ENCODE assay signal across 28 cellular contexts in genomic region chr3:181455276-181455675, GRCh38.
DNase-seq lines count a peak whose midpoint lies in the region; ATAC-seq, FAIRE-seq and TF ChIP-seq lines count a peak whose summit lies in the region.
"Had no signal": no experiment of that assay in that cellular context is flagged by ENCODE, and none has a peak within 500 bp of the region (broad histone marks: within the 10 kb centered on the region; RNA-seq: fewer than 3 reads in every experiment).

No MANE protein-coding gene starts in this region.

- H2AFZ ChIP-seq in GM23338 (no peak overlapping the region), astrocyte (ENCODE audit: low read depth, low read length) (no peak overlapping the region), neuronal stem cell (ENCODE audit: low read length) (peak overlapping the region; percentile 30)
- H2AFZ ChIP-seq: PC-9 had no signal

- no peak overlapping the region for H3K9ac ChIP-seq in astrocyte (ENCODE audit: low read length)
- H3K9ac ChIP-seq in neuronal stem cell (ENCODE audit: low read depth, low read length, poor library complexity), result no peak overlapping the region
- H3K9ac ChIP-seq: BLaER1 treated with 17β-estradiol and CSF1 and Interleukin-3, amounts not matched to agents 10 nM and 100 nM had no signal

- 0 out of 2 replicates have a peak overlapping the region, but pooled peaks have one; percentile 2 for H3K27ac ChIP-seq in GM23338 (ENCODE audit: low read depth)
- H3K27ac ChIP-seq in astrocyte (ENCODE audit: low read depth, low read length), result no peak overlapping the region
- no peak overlapping the region for H3K27ac ChIP-seq in neuronal stem cell (replicated peaks; ENCODE audit: low read length)
- H3K27ac ChIP-seq: A549; BLaER1 treated with 17β-estradiol and CSF1 and Interleukin-3, amounts not matched to agents 10 nM and 100 nM; PC-9; SJCRH30 had no signal

- H3K27me3 ChIP-seq in GM23338 (ENCODE audit: insufficient read depth) (no peaks in the 10 kb centered on the region), astrocyte (ENCODE audit: insufficient read depth, low read length) (no peaks in the 10 kb centered on the region), neuronal stem cell (ENCODE audit: control insufficient read depth in 3 of 3, insufficient read depth in 3 of 3, low read depth in 1 of 3, low read length in 3 of 3) (no peaks in the 10 kb centered on the region)
- H3K27me3 ChIP-seq: BLaER1 treated with 17β-estradiol and CSF1 and Interleukin-3, amounts not matched to agents 10 nM and 100 nM; SJCRH30 had no signal

- no peaks in the 10 kb centered on the region for H3K79me1 ChIP-seq in neuronal stem cell (ENCODE audit: low read depth, low read length)

- H4K20me1 ChIP-seq in GM23338 (replicated peaks; ENCODE audit: insufficient read depth) (no peaks in the 10 kb centered on the region), astrocyte (ENCODE audit: insufficient read depth, low read length) (no peaks in the 10 kb centered on the region)
- H4K20me1 ChIP-seq: BLaER1 treated with 17β-estradiol and CSF1 and Interleukin-3, amounts not matched to agents 10 nM and 100 nM had no signal

- H3K23ac ChIP-seq in neuronal stem cell (ENCODE audit: low read depth, low read length, poor library complexity), result no peak overlapping the region

- no peak overlapping the region for H3K4me3 Mint-ChIP-seq in GM23338
- H3K4me3 Mint-ChIP-seq in astrocyte (ENCODE audit: unreplicated experiment), result no peak overlapping the region
- no peak overlapping the region for H3K4me3 Mint-ChIP-seq in stimulated activated memory B cell treated with anti-CD40 and anti-IgM and Interleukin-4, amounts not matched to agents 10 μg/mL and 1 μg/mL and 100 μg/mL, for 72 hours
- H3K4me3 Mint-ChIP-seq: CD4-positive, alpha-beta memory T cell had no signal

- no peak overlapping the region for H3K14ac ChIP-seq in neuronal stem cell (ENCODE audit: low read length)

- no peak overlapping the region for H4K8ac ChIP-seq in neuronal stem cell (ENCODE audit: low read depth, low read length)

- H2BK12ac ChIP-seq in neuronal stem cell (ENCODE audit: low read length), result no peak overlapping the region

- no peak overlapping the region for H3K4ac ChIP-seq in neuronal stem cell (ENCODE audit: low read length)

- H3K36me3 Mint-ChIP-seq in GM23338 (ENCODE audit: low read depth) (no peaks in the 10 kb centered on the region), astrocyte (ENCODE audit: low read depth, unreplicated experiment) (no peaks in the 10 kb centered on the region)
- no peaks in the 10 kb centered on the region for H3K36me3 Mint-ChIP-seq in stimulated activated memory B cell treated with anti-CD40 and anti-IgM and Interleukin-4, amounts not matched to agents 10 μg/mL and 1 μg/mL and 100 μg/mL, for 72 hours
- H3K36me3 Mint-ChIP-seq: CD4-positive, alpha-beta memory T cell had no signal

- H3K9me3 ChIP-seq in astrocyte (ENCODE audit: insufficient read depth, low read depth, low read length), result no peaks in the 10 kb centered on the region
- peaks cover 0 to 3% of the 10 kb centered on the region in 2 donors for H3K9me3 ChIP-seq in neuronal stem cell (replicated peaks in 1 of 2; ENCODE audit: control insufficient read depth in 2 of 2, insufficient read depth in 1 of 2, low read depth in 1 of 2, low read length in 2 of 2)
- H3K9me3 ChIP-seq: A549; BLaER1 treated with 17β-estradiol and CSF1 and Interleukin-3, amounts not matched to agents 10 nM and 100 nM; Caco-2; SJCRH30 had no signal

- H3K27me3 Mint-ChIP-seq in GM23338 (ENCODE audit: insufficient read depth, low read depth, poor library complexity), result no peaks in the 10 kb centered on the region
- H3K27me3 Mint-ChIP-seq in astrocyte (ENCODE audit: low read depth, unreplicated experiment), result no peaks in the 10 kb centered on the region
- H3K27me3 Mint-ChIP-seq in stimulated activated memory B cell treated with anti-CD40 and anti-IgM and Interleukin-4, amounts not matched to agents 10 μg/mL and 1 μg/mL and 100 μg/mL, for 72 hours, result no peaks in the 10 kb centered on the region
- H3K27me3 Mint-ChIP-seq: CD4-positive, alpha-beta memory T cell had no signal

- intact Hi-C loops in lower leg skin (cut with DNase I; ENCODE audit: low total_unique reads), result no loop called here

- DNase-seq in GM23338 (ENCODE audit: low spot score) (no peak), astrocyte (ENCODE audit: low read depth) (no peak), globus pallidus (ENCODE audit: low spot score) (peak; percentile 66), neuronal stem cell (ENCODE audit: low spot score) (no peak), lower leg skin (ENCODE audit: low spot score in 2 of 2) (no peak), NCI-H146 (lab: John Stamatoyannopoulos, UW) (no peak)
- DNase-seq: AML-193; Caco-2; CD4-positive, alpha-beta memory T cell; EL; GDM1; NCI-H1092; NCI-H1417 treated with DMSO at 0.1 percent for 48 hours; NCI-H187; NCI-H2081 treated with DMSO at 0.1 percent for 48 hours; NCI-H446; NCI-H526; NCI-H82; NK-92 treated with Interleukin-12 subunit alpha and Interleukin-12 subunit beta, amount 100 ng/mL, for 24 hours; PC-9 had no signal

- H2AK5ac ChIP-seq in neuronal stem cell (ENCODE audit: low read depth, low read length), result no peak overlapping the region

- no peak for TF ChIP-seq POLR2A in lower leg skin (IDR thresholded peaks at IDR 0.05)

- no peak overlapping the region for H2BK15ac ChIP-seq in neuronal stem cell (ENCODE audit: low read length)

- peaks cover 45% of the 10 kb centered on the region for H3K4me1 ChIP-seq in GM23338 (ENCODE audit: insufficient read depth)
- H3K4me1 ChIP-seq in astrocyte (ENCODE audit: insufficient read depth, low read length), result peaks cover 4% of the 10 kb centered on the region
- H3K4me1 ChIP-seq in neuronal stem cell (ENCODE audit: control insufficient read depth in 2 of 2, insufficient read depth in 1 of 2, low read depth in 1 of 2, low read length in 2 of 2), result peaks cover 5 to 60% of the 10 kb centered on the region in 2 donors
- H3K4me1 ChIP-seq: A549; BLaER1 treated with 17β-estradiol and CSF1 and Interleukin-3, amounts not matched to agents 10 nM and 100 nM; Caco-2; SJCRH30 had no signal

- H3K36me3 ChIP-seq in GM23338 (ENCODE audit: insufficient read depth) (no peaks in the 10 kb centered on the region), astrocyte (ENCODE audit: insufficient read depth, low read length) (no peaks in the 10 kb centered on the region), neuronal stem cell (replicated peaks in 1 of 2; ENCODE audit: control insufficient read depth in 2 of 2, insufficient read depth in 2 of 2, low read length in 2 of 2) (no peaks in the 10 kb centered on the region)
- H3K36me3 ChIP-seq: BLaER1 treated with 17β-estradiol and CSF1 and Interleukin-3, amounts not matched to agents 10 nM and 100 nM; SJCRH30 had no signal

- H3K27ac Mint-ChIP-seq in GM23338 (no peak overlapping the region; the same call in 1 of the 2 replicates), astrocyte (ENCODE audit: unreplicated experiment) (no peak overlapping the region)
- H3K27ac Mint-ChIP-seq in stimulated activated memory B cell treated with anti-CD40 and anti-IgM and Interleukin-4, amounts not matched to agents 10 μg/mL and 1 μg/mL and 100 μg/mL, for 72 hours, result no peak overlapping the region
- H3K27ac Mint-ChIP-seq: CD4-positive, alpha-beta memory T cell had no signal

- TF ChIP-seq CTCF in GM23338 (conservative IDR thresholded peaks at IDR 0.05; ENCODE audit: low read depth in 2 of 2) (no peak), astrocyte (IDR thresholded peaks at IDR 0.05; ENCODE audit: insufficient read depth, low read depth, low read length) (no peak), lower leg skin (IDR thresholded peaks at IDR 0.05) (no peak)

- H3K4me3 ChIP-seq in GM23338 (no peak overlapping the region), astrocyte (ENCODE audit: insufficient read depth, low read depth, low read length) (no peak overlapping the region), neuronal stem cell (ENCODE audit: low read length in 2 of 2) (no peak overlapping the region), lower leg skin (ENCODE audit: low read depth, poor library complexity, severe bottlenecking) (no peak overlapping the region)
- H3K4me3 ChIP-seq: A549; BLaER1 treated with 17β-estradiol and CSF1 and Interleukin-3, amounts not matched to agents 10 nM and 100 nM; PC-9; SJCRH30 had no signal

- H2BK5ac ChIP-seq in neuronal stem cell (ENCODE audit: low read length), result no peak overlapping the region

- H3K18ac ChIP-seq in neuronal stem cell (ENCODE audit: low read length), result no peak overlapping the region

- H3K9me3 Mint-ChIP-seq in GM23338 (no peaks in the 10 kb centered on the region), astrocyte (ENCODE audit: unreplicated experiment) (no peaks in the 10 kb centered on the region)
- peaks cover 3% of the 10 kb centered on the region for H3K9me3 Mint-ChIP-seq in stimulated activated memory B cell treated with anti-CD40 and anti-IgM and Interleukin-4, amounts not matched to agents 10 μg/mL and 1 μg/mL and 100 μg/mL, for 72 hours

- peak overlapping the region; percentile 55; the same call in 1 of the 2 replicates for H3K4me2 ChIP-seq in GM23338
- H3K4me2 ChIP-seq in astrocyte (ENCODE audit: low read length), result no peak overlapping the region
- H3K4me2 ChIP-seq in neuronal stem cell (ENCODE audit: insufficient read depth, low read length, poor library complexity, severe bottlenecking), result no peak overlapping the region
- H3K4me2 ChIP-seq: A549; BLaER1 treated with 17β-estradiol and CSF1 and Interleukin-3, amounts not matched to agents 10 nM and 100 nM; PC-9 had no signal

- H3F3A ChIP-seq in GM23338 (replicated peaks; ENCODE audit: low read depth), result no peaks in the 10 kb centered on the region

- H2BK120ac ChIP-seq in neuronal stem cell (ENCODE audit: low read depth, low read length), result no peak overlapping the region

- ATAC-seq in GM23338 (no peak), GM18520 (IDR thresholded peaks at IDR 0.05; ENCODE audit: unreplicated experiment) (no peak)
- no peak for ATAC-seq in stimulated activated memory B cell treated with anti-CD40 and anti-IgM and Interleukin-4, amounts not matched to agents 10 μg/mL and 1 μg/mL and 100 μg/mL, for 72 hours
- ATAC-seq: A549, Right ventricle myocardium inferior had no signal

- H3K9me2 ChIP-seq in GM23338 (ENCODE audit: insufficient read depth), result 0 out of 2 replicates have a peak, but pooled peaks cover 3% of the 10 kb centered on the region

- WGBS in neuronal stem cell (ENCODE audit: extremely low coverage in 2 of 2, insufficient read length in 2 of 2, insufficient replicate concordance in 1 of 2), 2 donors, result no CpG with 5 or more reads among the region's 1 CpG
- 36 to 50% methylated on average over 1 of the region's 1 CpG for WGBS in lower leg skin, 2 donors

- H3K79me2 ChIP-seq in GM23338 (replicated peaks; ENCODE audit: insufficient read depth) (no peaks in the 10 kb centered on the region), astrocyte (ENCODE audit: insufficient read depth, low read length) (no peaks in the 10 kb centered on the region)

- peak; percentile 13 for FAIRE-seq in astrocyte (lab: Jason Lieb, UNC)
- FAIRE-seq: A549, GM12891, H54 had no signal

- H4K91ac ChIP-seq in neuronal stem cell (ENCODE audit: low read depth, low read length, poor library complexity), result no peak overlapping the region

- H3K4me1 Mint-ChIP-seq in GM23338 (peaks cover 23% of the 10 kb centered on the region), astrocyte (ENCODE audit: low read depth, unreplicated experiment) (peaks cover 18% of the 10 kb centered on the region)
- no peaks in the 10 kb centered on the region for H3K4me1 Mint-ChIP-seq in stimulated activated memory B cell treated with anti-CD40 and anti-IgM and Interleukin-4, amounts not matched to agents 10 μg/mL and 1 μg/mL and 100 μg/mL, for 72 hours
- H3K4me1 Mint-ChIP-seq: CD4-positive, alpha-beta memory T cell had no signal
